Comparison of ENCODE assay signal across 1 cellular context in genomic region chr12:6536894-6537579, GRCh38.
A peak's percentile ranks its signal among the peaks of the same experiment; 100 is the strongest.
TF ChIP-seq lines count a peak whose summit lies in the region.

No MANE protein-coding gene starts in this region.

TF ChIP-seq in GM12878, 131 proteins besides CTCF, POLR2A, EP300 and RAD21:
- TF ChIP-seq E2F4 (IDR thresholded peaks at IDR 0.05; ENCODE audit: low read depth, low read length), result no peak
- no peak for TF ChIP-seq ZBTB33 (IDR thresholded peaks at IDR 0.05)
- TF ChIP-seq PAX5 (IDR thresholded peaks at IDR 0.05; ENCODE audit: borderline replicate concordance, low read depth, low read length), result peak; percentile 60; the same call in 1 of the 2 replicates
TF ChIP-seq in GM12878: peak in this region for 1.
